8 cellular contexts compared by ENCODE assay signal in the genomic region with DNA sequence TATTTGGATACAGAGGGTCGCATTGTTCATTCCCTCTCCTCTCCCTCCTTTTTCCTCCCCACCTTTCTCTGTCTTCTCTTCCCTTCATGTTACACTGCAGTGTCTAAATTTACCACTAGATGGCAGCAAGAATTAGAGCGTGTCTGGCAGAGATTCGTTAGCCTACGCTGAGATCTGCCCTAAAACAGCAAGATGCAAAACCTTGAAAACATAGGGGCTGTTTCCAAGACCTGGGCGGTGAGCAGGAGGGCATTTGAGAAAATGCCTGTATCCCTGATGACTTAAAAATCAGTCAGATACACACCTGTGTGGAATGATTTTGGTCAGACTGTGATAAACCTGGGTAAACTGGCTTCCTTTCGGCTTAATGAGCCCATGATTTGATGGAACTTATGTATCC.
A peak's percentile ranks its signal among the peaks of the same experiment; 100 is the strongest.
DNase-seq lines count a peak whose midpoint lies in the region; ATAC-seq and TF ChIP-seq lines count a peak whose summit lies in the region.

No MANE protein-coding gene starts in this region.

- no peaks in the 10 kb centered on the region for H3K9me3 ChIP-seq in cardiac muscle cell (ENCODE audit: low read depth)
- H3K9me3 ChIP-seq in psoas muscle, result no peaks in the 10 kb centered on the region

- H3K27ac Mint-ChIP-seq in activated naive CD4-positive, alpha-beta T cell treated with anti-CD3 and anti-CD28 coated beads for 36 hours, result no peak overlapping the region

- H3K4me3 Mint-ChIP-seq in activated naive CD4-positive, alpha-beta T cell treated with anti-CD3 and anti-CD28 coated beads for 36 hours, result no peak overlapping the region

- H3K27ac ChIP-seq in cardiac muscle cell (no peak overlapping the region), psoas muscle (no peak overlapping the region)

- H3K9me3 Mint-ChIP-seq in activated naive CD4-positive, alpha-beta T cell treated with anti-CD3 and anti-CD28 coated beads for 36 hours, result no peaks in the 10 kb centered on the region

- intact Hi-C loops in activated naive CD4-positive, alpha-beta T cell treated with anti-CD3 and anti-CD28 coated beads for 36 hours (cut with micrococcal nuclease), result loop anchor here (1.0 to 5.0 kb wide), 6 partner anchors 143 to 936 kb away; a partner anchor contains a TSS
- intact Hi-C loops in psoas muscle (cut with DNase I), result loop anchor here in 1 of 2 donors (2.0 to 5.0 kb wide), 3 partner anchors 183 to 653 kb away; no protein-coding TSS in a partner anchor

- H3K36me3 ChIP-seq in cardiac muscle cell (no peaks in the 10 kb centered on the region), psoas muscle (ENCODE audit: insufficient read depth in 1 of 2, low read depth in 1 of 2) (no peaks in the 10 kb centered on the region)

- H3K27me3 ChIP-seq in cardiac muscle cell, result no peaks in the 10 kb centered on the region
- no peaks in the 10 kb centered on the region for H3K27me3 ChIP-seq in psoas muscle (ENCODE audit: insufficient read depth in 3 of 3, low read length in 2 of 3)

- 18 to 23% (median 18%) methylated on average over 6 of the region's 6 CpGs for WGBS in psoas muscle, 3 donors

- TF ChIP-seq CTCF in GM20000 (IDR thresholded peaks at IDR 0.05; ENCODE audit: extremely low read depth, missing control alignments) (peak; percentile 82), cardiac muscle cell (IDR thresholded peaks at IDR 0.05; ENCODE audit: low read depth, low read length) (peak; percentile 91), psoas muscle (IDR thresholded peaks at IDR 0.05) (peak; percentile 81)

- peaks cover 5% of the 10 kb centered on the region for H3K4me1 ChIP-seq in cardiac muscle cell (ENCODE audit: low read depth)
- H3K4me1 ChIP-seq in psoas muscle, result no peaks in the 10 kb centered on the region

- no peaks in the 10 kb centered on the region for H3K36me3 Mint-ChIP-seq in activated naive CD4-positive, alpha-beta T cell treated with anti-CD3 and anti-CD28 coated beads for 36 hours (ENCODE audit: low read depth)

- H3K4me3 ChIP-seq in cardiac muscle cell (no peak overlapping the region), psoas muscle (no peak overlapping the region)

- no peaks in the 10 kb centered on the region for H3K4me1 Mint-ChIP-seq in activated naive CD4-positive, alpha-beta T cell treated with anti-CD3 and anti-CD28 coated beads for 36 hours (ENCODE audit: low read depth)

- CTCF ChIA-PET in activated naive CD4-positive, alpha-beta T cell treated with anti-CD3 and anti-CD28 coated beads for 36 hours (lab: Charles Lee), result interaction anchor here (0.7 to 6.3 kb wide), 12 partner anchors 10 to 428 kb away, joined by 3 to 45 read pairs (median 4); no protein-coding TSS in a partner anchor

- ATAC-seq in psoas muscle (peak; percentile 55 to 95 (median 76)), GM21737 (IDR thresholded peaks at IDR 0.05; ENCODE audit: unreplicated experiment) (no peak)

- DNase-seq in DMS153 treated with DMSO at 0.1 percent for 48 hours (lab: John Stamatoyannopoulos, UW; ENCODE audit: unreplicated experiment), result peak; percentile 17
- DNase-seq in GM20000 (ENCODE audit: low spot score), result peak; percentile 43
- peak; percentile 55 for DNase-seq in HuH-7 (ENCODE audit: low spot score)
- peak; percentile 80 for DNase-seq in OCI-M1 (lab: John Stamatoyannopoulos, UW)
- DNase-seq in activated naive CD4-positive, alpha-beta T cell treated with anti-CD3 and anti-CD28 coated beads for 36 hours, result peak; percentile 43
- peak; percentile 76 for DNase-seq in cardiac muscle cell (ENCODE audit: low read depth in 1 of 2, low spot score in 1 of 2)
- no peak for DNase-seq in psoas muscle

- no peaks in the 10 kb centered on the region for H3K27me3 Mint-ChIP-seq in activated naive CD4-positive, alpha-beta T cell treated with anti-CD3 and anti-CD28 coated beads for 36 hours (ENCODE audit: low read depth)

Comparison
In these comparisons a context has a peak if more than half of its experiments do, and no peak if none do; other contexts are left out.
1. DNase-seq: peak in DMS153 treated with DMSO at 0.1 percent for 48 hours (single experiment), GM20000 (single experiment), HuH-7 (single experiment), OCI-M1 (single experiment), activated naive CD4-positive, alpha-beta T cell treated with anti-CD3 and anti-CD28 coated beads for 36 hours (single experiment) and cardiac muscle cell (2 of 2); none in psoas muscle (0 of 2).
2. Peak in every context shown above with its lines, with median percentiles within 50 percentile points of each other: CTCF ChIP-seq.